In genomic region chr22:22520020-22520656, GRCh38 we compare ENCODE assay signal across 1 cellular context.
TF ChIP-seq lines count a peak whose summit lies in the region.

A gene with protein sequence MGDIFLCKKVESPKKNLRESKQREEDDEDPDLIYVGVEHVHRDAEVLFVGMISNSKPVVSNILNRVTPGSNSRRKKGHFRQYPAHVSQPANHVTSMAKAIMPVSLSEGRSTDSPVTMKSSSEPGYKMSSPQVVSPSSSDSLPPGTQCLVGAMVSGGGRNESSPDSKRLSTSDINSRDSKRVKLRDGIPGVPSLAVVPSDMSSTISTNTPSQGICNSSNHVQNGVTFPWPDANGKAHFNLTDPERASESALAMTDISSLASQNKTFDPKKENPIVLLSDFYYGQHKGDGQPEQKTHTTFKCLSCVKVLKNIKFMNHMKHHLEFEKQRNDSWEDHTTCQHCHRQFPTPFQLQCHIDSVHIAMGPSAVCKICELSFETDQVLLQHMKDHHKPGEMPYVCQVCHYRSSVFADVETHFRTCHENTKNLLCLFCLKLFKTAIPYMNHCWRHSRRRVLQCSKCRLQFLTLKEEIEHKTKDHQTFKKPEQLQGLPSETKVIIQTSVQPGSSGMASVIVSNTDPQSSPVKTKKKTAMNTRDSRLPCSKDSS (minus strand): TSS chr22:22520270. CDS start chr22:22515630, 4,640 bp downstream.

TF ChIP-seq in K562, 482 proteins besides CTCF, POLR2A, EP300 and RAD21 (continued from another document and continues in another):
- TF ChIP-seq ZNF395 (CRISPR knock-in tag; IDR thresholded peaks at IDR 0.05) (no peak), SP1 (CRISPR knock-in tag; IDR thresholded peaks at IDR 0.05) (peak; percentile 76), ZBTB43 (CRISPR knock-in tag; IDR thresholded peaks at IDR 0.05) (0 out of 2 replicates have a peak, but pooled peaks have one; percentile 76), BACH1 (tag; IDR thresholded peaks at IDR 0.05) (no peak), RFX5 (IDR thresholded peaks at IDR 0.05; ENCODE audit: low read depth, low read length) (no peak), YY1 (IDR thresholded peaks at IDR 0.05; ENCODE audit: borderline replicate concordance in 1 of 3, control insufficient read depth in 1 of 3, extremely low read depth in 1 of 3, insufficient read depth in 3 of 3, insufficient read length in 1 of 3, insufficient replicate concordance in 2 of 3, low read depth in 1 of 3, low read length in 2 of 3) (no peak), HMGXB4 (CRISPR knock-in tag; IDR thresholded peaks at IDR 0.05) (peak; percentile 95), ZBTB33 (CRISPR knock-in tag; IDR thresholded peaks at IDR 0.05) (peak; percentile 76; the same call in 1 of the 2 replicates), KAT7 (CRISPR knock-in tag; IDR thresholded peaks at IDR 0.05; ENCODE audit: borderline replicate concordance) (peak; percentile 81; the same call in 1 of the 2 replicates), BHLHE40 (IDR thresholded peaks at IDR 0.05; ENCODE audit: low read length) (no peak), CREB1 (IDR thresholded peaks at IDR 0.05) (no peak), CREB1 (CRISPR knock-in tag; IDR thresholded peaks at IDR 0.05) (peak; percentile 28; the same call in 1 of the 2 replicates), FOXK1 (CRISPR knock-in tag; IDR thresholded peaks at IDR 0.05; ENCODE audit: borderline replicate concordance) (peak; percentile 68; the same call in 1 of the 2 replicates), IRF9 (tag; IDR thresholded peaks at IDR 0.05) (no peak), ATF3 (IDR thresholded peaks at IDR 0.05) (no peak), ATF3 (CRISPR knock-in tag; conservative IDR thresholded peaks at IDR 0.05) (peak; percentile 88), LCOR (CRISPR knock-in tag; IDR thresholded peaks at IDR 0.05) (peak; percentile 100), ADNP (tag; IDR thresholded peaks at IDR 0.05) (no peak), MAFK (IDR thresholded peaks at IDR 0.05; ENCODE audit: low read length) (no peak), TFAP4 (CRISPR knock-in tag; IDR thresholded peaks at IDR 0.05; ENCODE audit: borderline replicate concordance) (peak; percentile 89), TCFL5 (CRISPR knock-in tag; conservative IDR thresholded peaks at IDR 0.05) (no peak)
- TF ChIP-seq, protein P1, sequence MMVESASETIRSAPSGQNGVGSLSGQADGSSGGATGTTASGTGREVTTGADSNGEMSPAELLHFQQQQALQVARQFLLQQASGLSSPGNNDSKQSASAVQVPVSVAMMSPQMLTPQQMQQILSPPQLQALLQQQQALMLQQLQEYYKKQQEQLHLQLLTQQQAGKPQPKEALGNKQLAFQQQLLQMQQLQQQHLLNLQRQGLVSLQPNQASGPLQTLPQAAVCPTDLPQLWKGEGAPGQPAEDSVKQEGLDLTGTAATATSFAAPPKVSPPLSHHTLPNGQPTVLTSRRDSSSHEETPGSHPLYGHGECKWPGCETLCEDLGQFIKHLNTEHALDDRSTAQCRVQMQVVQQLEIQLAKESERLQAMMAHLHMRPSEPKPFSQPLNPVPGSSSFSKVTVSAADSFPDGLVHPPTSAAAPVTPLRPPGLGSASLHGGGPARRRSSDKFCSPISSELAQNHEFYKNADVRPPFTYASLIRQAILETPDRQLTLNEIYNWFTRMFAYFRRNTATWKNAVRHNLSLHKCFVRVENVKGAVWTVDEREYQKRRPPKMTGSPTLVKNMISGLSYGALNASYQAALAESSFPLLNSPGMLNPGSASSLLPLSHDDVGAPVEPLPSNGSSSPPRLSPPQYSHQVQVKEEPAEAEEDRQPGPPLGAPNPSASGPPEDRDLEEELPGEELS (CRISPR knock-in tag; IDR thresholded peaks at IDR 0.05; ENCODE audit: borderline replicate concordance), result peak; percentile 81; the same call in 1 of the 2 replicates
- TF ChIP-seq, protein P2, sequence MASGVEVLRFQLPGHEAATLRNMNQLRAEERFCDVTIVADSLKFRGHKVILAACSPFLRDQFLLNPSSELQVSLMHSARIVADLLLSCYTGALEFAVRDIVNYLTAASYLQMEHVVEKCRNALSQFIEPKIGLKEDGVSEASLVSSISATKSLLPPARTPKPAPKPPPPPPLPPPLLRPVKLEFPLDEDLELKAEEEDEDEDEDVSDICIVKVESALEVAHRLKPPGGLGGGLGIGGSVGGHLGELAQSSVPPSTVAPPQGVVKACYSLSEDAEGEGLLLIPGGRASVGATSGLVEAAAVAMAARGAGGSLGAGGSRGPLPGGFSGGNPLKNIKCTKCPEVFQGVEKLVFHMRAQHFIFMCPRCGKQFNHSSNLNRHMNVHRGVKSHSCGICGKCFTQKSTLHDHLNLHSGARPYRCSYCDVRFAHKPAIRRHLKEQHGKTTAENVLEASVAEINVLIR (CRISPR knock-in tag; IDR thresholded peaks at IDR 0.05), result no peak
- TF ChIP-seq, protein P3, sequence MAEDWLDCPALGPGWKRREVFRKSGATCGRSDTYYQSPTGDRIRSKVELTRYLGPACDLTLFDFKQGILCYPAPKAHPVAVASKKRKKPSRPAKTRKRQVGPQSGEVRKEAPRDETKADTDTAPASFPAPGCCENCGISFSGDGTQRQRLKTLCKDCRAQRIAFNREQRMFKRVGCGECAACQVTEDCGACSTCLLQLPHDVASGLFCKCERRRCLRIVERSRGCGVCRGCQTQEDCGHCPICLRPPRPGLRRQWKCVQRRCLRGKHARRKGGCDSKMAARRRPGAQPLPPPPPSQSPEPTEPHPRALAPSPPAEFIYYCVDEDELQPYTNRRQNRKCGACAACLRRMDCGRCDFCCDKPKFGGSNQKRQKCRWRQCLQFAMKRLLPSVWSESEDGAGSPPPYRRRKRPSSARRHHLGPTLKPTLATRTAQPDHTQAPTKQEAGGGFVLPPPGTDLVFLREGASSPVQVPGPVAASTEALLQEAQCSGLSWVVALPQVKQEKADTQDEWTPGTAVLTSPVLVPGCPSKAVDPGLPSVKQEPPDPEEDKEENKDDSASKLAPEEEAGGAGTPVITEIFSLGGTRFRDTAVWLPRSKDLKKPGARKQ (CRISPR knock-in tag; IDR thresholded peaks at IDR 0.05), result no peak
- TF ChIP-seq, protein P4, sequence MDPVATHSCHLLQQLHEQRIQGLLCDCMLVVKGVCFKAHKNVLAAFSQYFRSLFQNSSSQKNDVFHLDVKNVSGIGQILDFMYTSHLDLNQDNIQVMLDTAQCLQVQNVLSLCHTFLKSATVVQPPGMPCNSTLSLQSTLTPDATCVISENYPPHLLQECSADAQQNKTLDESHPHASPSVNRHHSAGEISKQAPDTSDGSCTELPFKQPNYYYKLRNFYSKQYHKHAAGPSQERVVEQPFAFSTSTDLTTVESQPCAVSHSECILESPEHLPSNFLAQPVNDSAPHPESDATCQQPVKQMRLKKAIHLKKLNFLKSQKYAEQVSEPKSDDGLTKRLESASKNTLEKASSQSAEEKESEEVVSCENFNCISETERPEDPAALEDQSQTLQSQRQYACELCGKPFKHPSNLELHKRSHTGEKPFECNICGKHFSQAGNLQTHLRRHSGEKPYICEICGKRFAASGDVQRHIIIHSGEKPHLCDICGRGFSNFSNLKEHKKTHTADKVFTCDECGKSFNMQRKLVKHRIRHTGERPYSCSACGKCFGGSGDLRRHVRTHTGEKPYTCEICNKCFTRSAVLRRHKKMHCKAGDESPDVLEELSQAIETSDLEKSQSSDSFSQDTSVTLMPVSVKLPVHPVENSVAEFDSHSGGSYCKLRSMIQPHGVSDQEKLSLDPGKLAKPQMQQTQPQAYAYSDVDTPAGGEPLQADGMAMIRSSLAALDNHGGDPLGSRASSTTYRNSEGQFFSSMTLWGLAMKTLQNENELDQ (CRISPR knock-in tag; IDR thresholded peaks at IDR 0.05; ENCODE audit: borderline replicate concordance), result no peak
- TF ChIP-seq, protein P5, sequence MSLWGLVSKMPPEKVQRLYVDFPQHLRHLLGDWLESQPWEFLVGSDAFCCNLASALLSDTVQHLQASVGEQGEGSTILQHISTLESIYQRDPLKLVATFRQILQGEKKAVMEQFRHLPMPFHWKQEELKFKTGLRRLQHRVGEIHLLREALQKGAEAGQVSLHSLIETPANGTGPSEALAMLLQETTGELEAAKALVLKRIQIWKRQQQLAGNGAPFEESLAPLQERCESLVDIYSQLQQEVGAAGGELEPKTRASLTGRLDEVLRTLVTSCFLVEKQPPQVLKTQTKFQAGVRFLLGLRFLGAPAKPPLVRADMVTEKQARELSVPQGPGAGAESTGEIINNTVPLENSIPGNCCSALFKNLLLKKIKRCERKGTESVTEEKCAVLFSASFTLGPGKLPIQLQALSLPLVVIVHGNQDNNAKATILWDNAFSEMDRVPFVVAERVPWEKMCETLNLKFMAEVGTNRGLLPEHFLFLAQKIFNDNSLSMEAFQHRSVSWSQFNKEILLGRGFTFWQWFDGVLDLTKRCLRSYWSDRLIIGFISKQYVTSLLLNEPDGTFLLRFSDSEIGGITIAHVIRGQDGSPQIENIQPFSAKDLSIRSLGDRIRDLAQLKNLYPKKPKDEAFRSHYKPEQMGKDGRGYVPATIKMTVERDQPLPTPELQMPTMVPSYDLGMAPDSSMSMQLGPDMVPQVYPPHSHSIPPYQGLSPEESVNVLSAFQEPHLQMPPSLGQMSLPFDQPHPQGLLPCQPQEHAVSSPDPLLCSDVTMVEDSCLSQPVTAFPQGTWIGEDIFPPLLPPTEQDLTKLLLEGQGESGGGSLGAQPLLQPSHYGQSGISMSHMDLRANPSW (CRISPR knock-in tag; IDR thresholded peaks at IDR 0.05), result peak; percentile 96
- TF ChIP-seq, protein P6, sequence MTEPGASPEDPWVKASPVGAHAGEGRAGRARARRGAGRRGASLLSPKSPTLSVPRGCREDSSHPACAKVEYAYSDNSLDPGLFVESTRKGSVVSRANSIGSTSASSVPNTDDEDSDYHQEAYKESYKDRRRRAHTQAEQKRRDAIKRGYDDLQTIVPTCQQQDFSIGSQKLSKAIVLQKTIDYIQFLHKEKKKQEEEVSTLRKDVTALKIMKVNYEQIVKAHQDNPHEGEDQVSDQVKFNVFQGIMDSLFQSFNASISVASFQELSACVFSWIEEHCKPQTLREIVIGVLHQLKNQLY (CRISPR knock-in tag; conservative IDR thresholded peaks at IDR 0.05), result peak in 1 of 2 experiments; percentile 90; a peak in 1 of 4 replicates
